27 cellular contexts compared by ENCODE assay signal in genomic region chr15:62906627-62907026, GRCh38.
"Had no signal": no experiment of that assay in that cellular context is flagged by ENCODE, and none has a peak within 500 bp of the region (broad histone marks: within the 10 kb centered on the region; RNA-seq: fewer than 3 reads in every experiment).

No MANE protein-coding gene starts in this region.

- H3K4me2 ChIP-seq: SK-N-SH had no signal

- H3K4me3 Mint-ChIP-seq: activated CD4-positive, alpha-beta memory T cell treated with anti-CD3 and anti-CD28 coated beads, Interleukin-2, amount 10 ng/mL, durations not matched to agents 7 days and 5 days; activated CD4-positive, alpha-beta T cell treated with anti-CD3 and anti-CD28 coated beads for 36 hours; activated naive CD4-positive, alpha-beta T cell treated with anti-CD3 and anti-CD28 coated beads for 36 hours; activated naive CD8-positive, alpha-beta T cell; activated T-helper 17 cell treated with anti-CD3 and anti-CD28 coated beads, Interleukin-2, amount 50 U/mL, for 72 hours; brain had no signal

- H3K9me3 Mint-ChIP-seq: activated CD4-positive, alpha-beta memory T cell treated with anti-CD3 and anti-CD28 coated beads, Interleukin-2, amount 10 ng/mL, durations not matched to agents 7 days and 5 days; activated naive CD4-positive, alpha-beta T cell treated with anti-CD3 and anti-CD28 coated beads for 36 hours; activated T-helper 17 cell treated with anti-CD3 and anti-CD28 coated beads, Interleukin-2, amount 50 U/mL, for 72 hours; brain had no signal

- H3K27ac Mint-ChIP-seq: activated CD4-positive, alpha-beta memory T cell treated with anti-CD3 and anti-CD28 coated beads, Interleukin-2, amount 10 ng/mL, durations not matched to agents 7 days and 5 days; activated CD4-positive, alpha-beta T cell treated with anti-CD3 and anti-CD28 coated beads for 36 hours; activated naive CD4-positive, alpha-beta T cell treated with anti-CD3 and anti-CD28 coated beads for 36 hours; activated naive CD8-positive, alpha-beta T cell; activated T-helper 17 cell treated with anti-CD3 and anti-CD28 coated beads, Interleukin-2, amount 50 U/mL, for 72 hours; brain had no signal

- H3K9me3 ChIP-seq: SJCRH30, SK-N-SH had no signal

- H3K36me3 ChIP-seq: SJCRH30 had no signal

- H3K36me3 Mint-ChIP-seq: activated naive CD8-positive, alpha-beta T cell; brain had no signal

- H3K27me3 Mint-ChIP-seq: activated CD4-positive, alpha-beta memory T cell treated with anti-CD3 and anti-CD28 coated beads, Interleukin-2, amount 10 ng/mL, durations not matched to agents 7 days and 5 days; activated CD4-positive, alpha-beta T cell treated with anti-CD3 and anti-CD28 coated beads for 36 hours; brain had no signal

- ATAC-seq: activated CD4-positive, alpha-beta T cell treated with anti-CD3 and anti-CD28 coated beads for 36 hours; activated T-helper 17 cell treated with anti-CD3 and anti-CD28 coated beads, Interleukin-2, amount 50 U/mL, for 72 hours; Panc1 had no signal

- DNase-seq: activated CD4-positive, alpha-beta memory T cell treated with anti-CD3 and anti-CD28 coated beads, Interleukin-2, amount 10 ng/mL, durations not matched to agents 7 days and 5 days; activated CD4-positive, alpha-beta T cell treated with anti-CD3 and anti-CD28 coated beads for 36 hours; activated CD4-positive, alpha-beta T cell treated with anti-CD3 and anti-CD28 coated beads, Interleukin-2, amount 50 U/mL, for 1 hour; activated gamma-delta T cell; activated naive CD4-positive, alpha-beta T cell treated with anti-CD3 and anti-CD28 coated beads for 36 hours; activated T-cell treated with anti-CD3 and anti-CD28 coated beads for 4 hours; activated T-cell treated with anti-CD3 and anti-CD28 coated beads, Interleukin-2, amount 50 U/mL, for 48 hours; amygdala; KG1; NCI-H1048; NCI-H1417; NCI-H2029; NCI-H2107; NCI-H510A treated with DMSO at 0.1 percent for 48 hours; NCI-H69; NK-92 treated with Interleukin-12 subunit alpha and Interleukin-12 subunit beta, amount 100 ng/mL, for 24 hours; OCI-M1; Right ventricle myocardium superior; RPMI8226; SJCRH30; SK-N-SH; T-helper 1 cell had no signal

- H3K4me1 Mint-ChIP-seq: activated CD4-positive, alpha-beta memory T cell treated with anti-CD3 and anti-CD28 coated beads, Interleukin-2, amount 10 ng/mL, durations not matched to agents 7 days and 5 days; activated CD4-positive, alpha-beta T cell treated with anti-CD3 and anti-CD28 coated beads for 36 hours; activated T-helper 17 cell treated with anti-CD3 and anti-CD28 coated beads, Interleukin-2, amount 50 U/mL, for 72 hours had no signal

- H3K27ac ChIP-seq: SJCRH30, VCaP had no signal

- H3K9ac ChIP-seq: SK-N-SH had no signal

- H3K4me3 ChIP-seq: SJCRH30 had no signal

- H3K27me3 ChIP-seq: SJCRH30 had no signal
